ENCODE assay signal across 30 cellular contexts in the genomic region with DNA sequence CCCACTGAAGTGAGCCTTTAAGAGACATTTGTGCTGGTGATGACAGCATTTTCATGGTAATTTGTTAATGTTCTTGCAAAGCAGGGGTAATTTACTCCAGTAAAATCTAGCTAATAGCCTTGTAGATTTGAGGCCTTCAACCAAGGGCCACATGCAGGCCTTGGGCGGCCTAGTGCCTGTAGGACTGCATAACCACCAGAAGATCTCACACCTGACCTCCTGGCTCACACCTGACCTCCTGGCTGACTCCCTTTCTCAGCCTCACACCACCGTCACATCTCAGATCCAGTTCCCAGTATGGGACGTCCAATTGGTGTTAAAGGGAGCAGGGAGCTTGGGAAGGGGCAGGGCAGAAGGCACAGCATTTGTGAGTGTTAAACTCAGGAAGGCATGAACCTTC. TPM values are rescaled to one million over a fixed set of nuclear protein-coding genes. Genes with fewer than 3 reads are reported as not detected.
"Had no signal": no experiment of that assay in that cellular context is flagged by ENCODE, and none has a peak within 500 bp of the region (broad histone marks: within the 10 kb centered on the region; RNA-seq: fewer than 3 reads in every experiment).

No MANE protein-coding gene starts in this region.

- DNase-seq: dermis blood vessel endothelial cell; effector memory CD4-positive, alpha-beta T cell; erythroblast; esophagus squamous epithelium; foreskin melanocyte; hypothalamus; left cardiac atrium; left lung; mesenchymal stem cell; midbrain; naive thymus-derived CD4-positive, alpha-beta T cell; nucleus accumbens; ovary; posterior cingulate gyrus; psoas muscle; right cardiac atrium; sigmoid colon; stimulated activated naive B cell treated with anti-CD40 and anti-IgM and Interleukin-4, amounts not matched to agents 10 μg/mL and 1 μg/mL and 100 μg/mL, for 72 hours; upper lobe of left lung had no signal

- ATAC-seq: left cardiac atrium; left lung; naive thymus-derived CD4-positive, alpha-beta T cell; psoas muscle; right cardiac atrium; stimulated activated naive B cell treated with anti-CD40 and anti-IgM and Interleukin-4, amounts not matched to agents 10 μg/mL and 1 μg/mL and 100 μg/mL, for 72 hours had no signal

- H3K27me3 Mint-ChIP-seq: stimulated activated naive B cell treated with anti-CD40 and anti-IgM and Interleukin-4, amounts not matched to agents 10 μg/mL and 1 μg/mL and 100 μg/mL, for 72 hours; stimulated activated naive CD8-positive, alpha-beta T cell treated with anti-CD3 and anti-CD28 coated beads, Interleukin-15, Interleukin-2, amounts not matched to agents 100 ng/mL and 50 ng/mL, for 24 hours had no signal

- H3K27ac Mint-ChIP-seq: naive thymus-derived CD4-positive, alpha-beta T cell; nephron; neural progenitor cell; stimulated activated naive B cell treated with anti-CD40 and anti-IgM and Interleukin-4, amounts not matched to agents 10 μg/mL and 1 μg/mL and 100 μg/mL, for 72 hours; stimulated activated naive CD8-positive, alpha-beta T cell treated with anti-CD3 and anti-CD28 coated beads, Interleukin-15, Interleukin-2, amounts not matched to agents 100 ng/mL and 50 ng/mL, for 24 hours had no signal

- H3K4me1 ChIP-seq: esophagus squamous epithelium, left lung, neural progenitor cell, psoas muscle, sigmoid colon, tibial nerve, upper lobe of left lung had no signal

- H3K27ac ChIP-seq: coronary artery, esophagus squamous epithelium, left lung, neural progenitor cell, ovary, psoas muscle, sigmoid colon, thoracic aorta, tibial nerve, upper lobe of left lung had no signal

- H3K27me3 ChIP-seq: esophagus squamous epithelium, left lung, neural progenitor cell, ovary, sigmoid colon, tibial nerve, upper lobe of left lung had no signal

- H3K9ac ChIP-seq: neural progenitor cell had no signal

- H3K4me1 Mint-ChIP-seq: nephron had no signal

- H3K36me3 ChIP-seq: esophagus squamous epithelium, left lung, neural progenitor cell, ovary, sigmoid colon, thoracic aorta, tibial nerve, upper lobe of left lung had no signal

- H2AFZ ChIP-seq: neural progenitor cell had no signal

- H3K4me2 ChIP-seq: neural progenitor cell had no signal

- H3K36me3 Mint-ChIP-seq: naive thymus-derived CD4-positive, alpha-beta T cell had no signal

- H3K4me3 ChIP-seq: coronary artery, esophagus squamous epithelium, left lung, neural progenitor cell, ovary, psoas muscle, sigmoid colon, thoracic aorta, tibial nerve, upper lobe of left lung had no signal

- H3K4me3 Mint-ChIP-seq: naive thymus-derived CD4-positive, alpha-beta T cell; nephron; neural progenitor cell; stimulated activated naive B cell treated with anti-CD40 and anti-IgM and Interleukin-4, amounts not matched to agents 10 μg/mL and 1 μg/mL and 100 μg/mL, for 72 hours; stimulated activated naive CD8-positive, alpha-beta T cell treated with anti-CD3 and anti-CD28 coated beads, Interleukin-15, Interleukin-2, amounts not matched to agents 100 ng/mL and 50 ng/mL, for 24 hours had no signal

- H3K9me3 ChIP-seq: esophagus squamous epithelium, ovary had no signal

RNA-seq across cellular contexts. Expression of gene C12orf42, which starts 26.9 kb away (rescaled TPM):
- total RNA-seq: dermis blood vessel endothelial cell, esophagus squamous epithelium, kidney epithelial cell, left cardiac atrium, left lung, lower leg skin, lung microvascular endothelial cell, mucosa of gallbladder, ovary, psoas muscle, renal cortical epithelial cell, right cardiac atrium, sigmoid colon, thoracic aorta, upper lobe of left lung had no signal
- polyA plus RNA-seq: ovary, psoas muscle, right cardiac atrium had no signal
